Comparison of ENCODE assay signal across 2 cellular contexts in genomic region chr2:55014962-55015939, GRCh38.
TF ChIP-seq lines count a peak whose summit lies in the region.

No MANE protein-coding gene starts in this region.

TF ChIP-seq in HEK293, 187 proteins besides CTCF, POLR2A, EP300 and RAD21 (continued from another document):
- peak; percentile 54; the same call in 1 of the 2 replicates for TF ChIP-seq IKZF3 (tag by site-specific recombination; IDR thresholded peaks at IDR 0.05)
- no peak for TF ChIP-seq ZSCAN30 (tag by site-specific recombination; IDR thresholded peaks at IDR 0.05)

TF ChIP-seq in K562, 482 proteins besides CTCF, POLR2A, EP300 and RAD21 (continued from another document):
- TF ChIP-seq AFF1 (IDR thresholded peaks at IDR 0.05; ENCODE audit: low read depth in 1 of 2, partially characterized antibody in 2 of 2): peak in 1 of 2 experiments; percentile 94
- TF ChIP-seq SRSF7 (optimal IDR thresholded peaks at IDR 0.05; ENCODE audit: low read depth, low read length): no peak
- TF ChIP-seq, protein P1, sequence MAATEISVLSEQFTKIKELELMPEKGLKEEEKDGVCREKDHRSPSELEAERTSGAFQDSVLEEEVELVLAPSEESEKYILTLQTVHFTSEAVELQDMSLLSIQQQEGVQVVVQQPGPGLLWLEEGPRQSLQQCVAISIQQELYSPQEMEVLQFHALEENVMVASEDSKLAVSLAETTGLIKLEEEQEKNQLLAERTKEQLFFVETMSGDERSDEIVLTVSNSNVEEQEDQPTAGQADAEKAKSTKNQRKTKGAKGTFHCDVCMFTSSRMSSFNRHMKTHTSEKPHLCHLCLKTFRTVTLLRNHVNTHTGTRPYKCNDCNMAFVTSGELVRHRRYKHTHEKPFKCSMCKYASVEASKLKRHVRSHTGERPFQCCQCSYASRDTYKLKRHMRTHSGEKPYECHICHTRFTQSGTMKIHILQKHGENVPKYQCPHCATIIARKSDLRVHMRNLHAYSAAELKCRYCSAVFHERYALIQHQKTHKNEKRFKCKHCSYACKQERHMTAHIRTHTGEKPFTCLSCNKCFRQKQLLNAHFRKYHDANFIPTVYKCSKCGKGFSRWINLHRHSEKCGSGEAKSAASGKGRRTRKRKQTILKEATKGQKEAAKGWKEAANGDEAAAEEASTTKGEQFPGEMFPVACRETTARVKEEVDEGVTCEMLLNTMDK (IDR thresholded peaks at IDR 0.05; ENCODE audit: borderline replicate concordance, insufficient read depth, low read depth, low read length, poor library complexity, severe bottlenecking): peak; percentile 18
- peak; percentile 39; the same call in 1 of the 2 replicates for TF ChIP-seq SMC3 (conservative IDR thresholded peaks at IDR 0.05; ENCODE audit: insufficient read depth, low read depth, low read length)
- peak; percentile 42; the same call in 1 of the 2 replicates for TF ChIP-seq FOSL1 (tag; conservative IDR thresholded peaks at IDR 0.05)
- TF ChIP-seq POLR2H (tag; IDR thresholded peaks at IDR 0.05; ENCODE audit: low read depth): peak; percentile 57
- TF ChIP-seq ZNF707 (CRISPR knock-in tag; conservative IDR thresholded peaks at IDR 0.05): no peak
- 0 out of 2 replicates have a peak, but pooled peaks have one; percentile 6 for TF ChIP-seq ZNF507 (tag; conservative IDR thresholded peaks at IDR 0.05)
- TF ChIP-seq PML (IDR thresholded peaks at IDR 0.05; ENCODE audit: low read length): peak; percentile 7; the same call in 1 of the 2 replicates
- TF ChIP-seq, protein P2, sequence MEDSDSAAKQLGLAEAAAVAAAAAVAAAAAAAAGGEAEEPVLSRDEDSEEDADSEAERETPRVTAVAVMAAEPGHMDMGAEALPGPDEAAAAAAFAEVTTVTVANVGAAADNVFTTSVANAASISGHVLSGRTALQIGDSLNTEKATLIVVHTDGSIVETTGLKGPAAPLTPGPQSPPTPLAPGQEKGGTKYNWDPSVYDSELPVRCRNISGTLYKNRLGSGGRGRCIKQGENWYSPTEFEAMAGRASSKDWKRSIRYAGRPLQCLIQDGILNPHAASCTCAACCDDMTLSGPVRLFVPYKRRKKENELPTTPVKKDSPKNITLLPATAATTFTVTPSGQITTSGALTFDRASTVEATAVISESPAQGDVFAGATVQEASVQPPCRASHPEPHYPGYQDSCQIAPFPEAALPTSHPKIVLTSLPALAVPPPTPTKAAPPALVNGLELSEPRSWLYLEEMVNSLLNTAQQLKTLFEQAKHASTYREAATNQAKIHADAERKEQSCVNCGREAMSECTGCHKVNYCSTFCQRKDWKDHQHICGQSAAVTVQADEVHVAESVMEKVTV (CRISPR knock-in tag; IDR thresholded peaks at IDR 0.05): 0 out of 2 replicates have a peak, but pooled peaks have one; percentile 6
- TF ChIP-seq, protein P3, sequence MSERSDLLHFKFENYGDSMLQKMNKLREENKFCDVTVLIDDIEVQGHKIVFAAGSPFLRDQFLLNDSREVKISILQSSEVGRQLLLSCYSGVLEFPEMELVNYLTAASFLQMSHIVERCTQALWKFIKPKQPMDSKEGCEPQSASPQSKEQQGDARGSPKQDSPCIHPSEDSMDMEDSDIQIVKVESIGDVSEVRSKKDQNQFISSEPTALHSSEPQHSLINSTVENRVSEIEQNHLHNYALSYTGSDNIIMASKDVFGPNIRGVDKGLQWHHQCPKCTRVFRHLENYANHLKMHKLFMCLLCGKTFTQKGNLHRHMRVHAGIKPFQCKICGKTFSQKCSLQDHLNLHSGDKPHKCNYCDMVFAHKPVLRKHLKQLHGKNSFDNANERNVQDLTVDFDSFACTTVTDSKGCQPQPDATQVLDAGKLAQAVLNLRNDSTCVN (CRISPR knock-in tag; IDR thresholded peaks at IDR 0.05): no peak
